8 cellular contexts compared by ENCODE assay signal in the genomic region with DNA sequence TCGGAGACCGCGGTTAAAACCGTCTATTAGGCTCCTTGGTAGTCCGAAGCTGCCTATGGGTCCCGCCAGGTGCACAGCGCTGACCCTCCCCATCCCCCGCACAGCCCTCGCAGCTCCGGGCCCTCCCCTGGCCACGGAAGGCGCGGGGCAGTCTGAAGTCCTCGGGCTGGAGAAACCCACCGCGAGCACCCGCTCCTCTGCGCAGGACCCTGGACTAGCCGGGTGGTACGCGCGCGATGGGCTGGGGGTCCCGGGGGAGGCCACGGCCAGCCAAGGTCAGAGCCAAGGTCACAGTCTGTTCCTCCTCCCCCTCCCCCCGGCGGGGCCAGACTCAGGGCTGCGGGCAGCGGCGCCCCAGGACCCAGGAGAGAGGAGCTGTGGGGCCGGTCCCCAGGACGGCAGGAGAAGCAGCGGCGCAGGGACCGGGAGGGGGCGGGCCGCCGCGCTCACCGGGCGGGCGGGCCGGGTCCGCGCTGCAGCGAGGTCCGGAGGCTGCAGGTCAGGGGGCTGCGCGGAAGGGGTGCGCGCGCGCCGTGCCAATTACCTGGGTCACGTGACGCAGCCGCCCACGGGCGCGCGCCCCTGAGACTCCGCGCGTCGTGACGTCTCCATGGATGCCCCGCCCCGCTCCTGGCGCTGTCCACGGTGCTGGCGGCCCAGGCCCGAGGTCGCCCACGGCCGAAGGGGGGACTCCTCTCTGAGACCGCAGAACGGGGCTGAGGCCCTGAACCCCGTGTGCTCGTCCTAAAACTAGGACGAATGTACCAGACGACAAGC. TPM values are rescaled to one million over a fixed set of nuclear protein-coding genes. Genes with fewer than 3 reads are reported as not detected.
A peak's percentile ranks its signal among the peaks of the same experiment; 100 is the strongest.
DNase-seq lines count a peak whose midpoint lies in the region; ATAC-seq and TF ChIP-seq lines count a peak whose summit lies in the region.

A gene (minus strand): TSS at position 535 of the 777 bp plus-strand sequence. CDS start 3,731 bp downstream, outside the sequence.

- H3K4me1 Mint-ChIP-seq in activated T-helper 1 cell treated with anti-CD3 and anti-CD28 coated beads, Interleukin-12 subunit alpha, Interleukin-12 subunit beta, Interleukin-2, Interleukin-4 antibody, amounts not matched to agents 30 ng/mL and 10 ng/mL and 1 ng/mL, durations not matched to agents 14 hours and 24 hours and 36 hours (ENCODE audit: low read depth), result no peaks in the 10 kb centered on the region
- H3K4me1 Mint-ChIP-seq in nephron progenitor cell, result no peaks in the 10 kb centered on the region

- peaks cover 13 to 16% of the 10 kb centered on the region in 2 donors for H3K4me1 ChIP-seq in thyroid gland

- no peaks in the 10 kb centered on the region for H3K9me3 Mint-ChIP-seq in activated T-helper 1 cell treated with anti-CD3 and anti-CD28 coated beads, Interleukin-12 subunit alpha, Interleukin-12 subunit beta, Interleukin-2, Interleukin-4 antibody, amounts not matched to agents 30 ng/mL and 10 ng/mL and 1 ng/mL, durations not matched to agents 14 hours and 24 hours and 36 hours
- peaks cover 8% of the 10 kb centered on the region for H3K9me3 Mint-ChIP-seq in nephron progenitor cell

- DNase-seq in activated T-cell treated with anti-CD3 and anti-CD28 coated beads for 24 hours (ENCODE audit: low read depth) (peak; percentile 28), activated T-cell treated with anti-CD3 and anti-CD28 coated beads for 4 hours (no peak), NCI-H2227 treated with DMSO at 0.1 percent for 48 hours (lab: John Stamatoyannopoulos, UW) (peak; percentile 46), fibroblast of pulmonary artery (ENCODE audit: low read depth) (peak; percentile 59), nephron progenitor cell (peak; percentile 96), thyroid gland (peak; percentile 83 to 85)
- peak; percentile 42 for DNase-seq in activated T-helper 1 cell treated with anti-CD3 and anti-CD28 coated beads, Interleukin-12 subunit alpha, Interleukin-12 subunit beta, Interleukin-2, Interleukin-4 antibody, amounts not matched to agents 30 ng/mL and 10 ng/mL and 1 ng/mL, durations not matched to agents 14 hours and 24 hours and 36 hours (ENCODE audit: low spot score)

- H3K27me3 Mint-ChIP-seq in activated T-helper 1 cell treated with anti-CD3 and anti-CD28 coated beads, Interleukin-12 subunit alpha, Interleukin-12 subunit beta, Interleukin-2, Interleukin-4 antibody, amounts not matched to agents 30 ng/mL and 10 ng/mL and 1 ng/mL, durations not matched to agents 14 hours and 24 hours and 36 hours (ENCODE audit: insufficient read depth), result peaks cover 4% of the 10 kb centered on the region
- peaks cover 56% of the 10 kb centered on the region for H3K27me3 Mint-ChIP-seq in nephron progenitor cell (ENCODE audit: low read depth, poor library complexity)

- WGBS in thyroid gland, 2 donors, result 0% methylated on average over 15 to 43 of the region's 81 CpGs

- H3K9me3 ChIP-seq in thyroid gland, result no peaks in the 10 kb centered on the region

- TF ChIP-seq POLR2A in thyroid gland (IDR thresholded peaks at IDR 0.05), result peak in 1 of 2 donors; percentile 57

- H3K4me3 ChIP-seq in fibroblast of pulmonary artery (replicated peaks; ENCODE audit: low read depth, low read length), result peak within 1 kb of the TSS; percentile 58
- peak within 1 kb of the TSS; percentile 53 to 86 (median 61) for H3K4me3 ChIP-seq in thyroid gland (replicated peaks in 1 of 3)

- no peaks in the 10 kb centered on the region for H3K27me3 ChIP-seq in thyroid gland

- H3K36me3 ChIP-seq in thyroid gland, result no peaks in the 10 kb centered on the region

- ATAC-seq in HG02938 (IDR thresholded peaks at IDR 0.05; ENCODE audit: unreplicated experiment), result peak; percentile 45

- intact Hi-C loops in activated T-helper 1 cell treated with anti-CD3 and anti-CD28 coated beads, Interleukin-12 subunit alpha, Interleukin-12 subunit beta, Interleukin-2, Interleukin-4 antibody, amounts not matched to agents 30 ng/mL and 10 ng/mL and 1 ng/mL, durations not matched to agents 14 hours and 24 hours and 36 hours (cut with micrococcal nuclease), result loop anchor here (1.0 kb wide), 1 partner anchor 155 kb away; no protein-coding TSS in a partner anchor
- intact Hi-C loops in thyroid gland (cut with DNase I), result no loop called here

- no peaks in the 10 kb centered on the region for H3K36me3 Mint-ChIP-seq in activated T-helper 1 cell treated with anti-CD3 and anti-CD28 coated beads, Interleukin-12 subunit alpha, Interleukin-12 subunit beta, Interleukin-2, Interleukin-4 antibody, amounts not matched to agents 30 ng/mL and 10 ng/mL and 1 ng/mL, durations not matched to agents 14 hours and 24 hours and 36 hours (ENCODE audit: low read depth)
- no peaks in the 10 kb centered on the region for H3K36me3 Mint-ChIP-seq in nephron progenitor cell (ENCODE audit: low read depth)

- no peak within 1 kb of the TSS for H3K27ac Mint-ChIP-seq in activated T-helper 1 cell treated with anti-CD3 and anti-CD28 coated beads, Interleukin-12 subunit alpha, Interleukin-12 subunit beta, Interleukin-2, Interleukin-4 antibody, amounts not matched to agents 30 ng/mL and 10 ng/mL and 1 ng/mL, durations not matched to agents 14 hours and 24 hours and 36 hours
- no peak within 1 kb of the TSS for H3K27ac Mint-ChIP-seq in nephron progenitor cell

- no peak for TF ChIP-seq CTCF in fibroblast of pulmonary artery (IDR thresholded peaks at IDR 0.05; ENCODE audit: low read length, missing control alignments)
- TF ChIP-seq CTCF in nephron progenitor cell (IDR thresholded peaks at IDR 0.05), result no peak
- no peak for TF ChIP-seq CTCF in thyroid gland (IDR thresholded peaks at IDR 0.05)

- peak within 1 kb of the TSS; percentile 32 for H3K4me3 Mint-ChIP-seq in activated T-helper 1 cell treated with anti-CD3 and anti-CD28 coated beads, Interleukin-12 subunit alpha, Interleukin-12 subunit beta, Interleukin-2, Interleukin-4 antibody, amounts not matched to agents 30 ng/mL and 10 ng/mL and 1 ng/mL, durations not matched to agents 14 hours and 24 hours and 36 hours
- peak within 1 kb of the TSS; percentile 74 for H3K4me3 Mint-ChIP-seq in nephron progenitor cell

- peak within 1 kb of the TSS; percentile 41 to 72 (median 50) for H3K27ac ChIP-seq in thyroid gland

RNA-seq across cellular contexts. Expression of the gene that starts here (rescaled TPM):
- total RNA-seq in activated T-helper 1 cell treated with anti-CD3 and anti-CD28 coated beads, Interleukin-12 subunit alpha, Interleukin-12 subunit beta, Interleukin-2, Interleukin-4 antibody, amounts not matched to agents 30 ng/mL and 10 ng/mL and 1 ng/mL, durations not matched to agents 14 hours and 24 hours and 36 hours, result 1.2 and 2.8 TPM in 2 replicates
- 100 to 1,000 TPM in 1 of 4 donors, 10 to 100 TPM in 3; 24.3 to 113 (median 70.0) TPM for total RNA-seq in thyroid gland
